In the genomic region with DNA sequence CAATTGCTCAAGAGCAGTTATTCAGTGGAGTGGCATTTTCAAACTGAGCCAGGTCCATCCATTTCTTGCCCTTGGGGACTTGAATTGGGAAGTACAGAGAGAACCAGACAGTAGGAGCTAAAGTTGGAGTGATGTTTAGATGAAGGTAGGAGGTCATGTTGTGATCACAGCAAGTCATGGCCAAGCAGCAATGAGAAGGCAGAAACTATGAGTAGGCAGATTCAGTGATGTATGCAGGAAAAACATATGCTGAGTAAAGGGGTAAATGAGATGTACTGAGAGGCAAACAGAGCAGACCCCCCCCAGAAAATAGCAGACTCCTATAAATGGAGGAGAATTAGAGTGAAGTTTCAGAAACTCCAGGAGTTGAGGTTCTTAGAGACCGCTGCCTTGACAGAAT, we compare ENCODE assay signal across 25 cellular contexts.
"Had no signal": no experiment of that assay in that cellular context is flagged by ENCODE, and none has a peak within 500 bp of the region (broad histone marks: within the 10 kb centered on the region; RNA-seq: fewer than 3 reads in every experiment).

No MANE protein-coding gene starts in this region.

- H3K4me2 ChIP-seq: hepatocyte, neural progenitor cell, smooth muscle cell had no signal

- H3K9ac ChIP-seq: neural progenitor cell had no signal

- H2AFZ ChIP-seq: hepatocyte, neural progenitor cell had no signal

- H3K4me1 ChIP-seq: left ventricle myocardium inferior, right atrium auricular region, right lobe of liver, upper lobe of right lung had no signal

- H3K79me2 ChIP-seq: hepatocyte had no signal

- H3K27me3 ChIP-seq: hepatocyte, neural progenitor cell, neutrophil, ovary, right atrium auricular region, right lobe of liver, thyroid gland, transverse colon, upper lobe of right lung had no signal

- H3K9me3 ChIP-seq: left ventricle myocardium inferior, neutrophil, ovary, right atrium auricular region, right lobe of liver, thyroid gland, transverse colon, upper lobe of right lung had no signal

- DNase-seq: islet precursor cell; left ventricle myocardium inferior; mesendoderm; naive B cell; natural killer cell; nephron progenitor cell; ovary; right lobe of liver; stimulated activated CD4-positive, alpha-beta T cell treated with anti-CD3 and anti-CD28 coated beads, Interleukin-1b, Interleukin-23, amount 100 ng/mL, for 48 hours; stimulated activated CD4-positive, alpha-beta T cell treated with anti-CD3 and anti-CD28 coated beads, Interleukin-2, amount 100 ng/mL, for 48 hours; stimulated activated CD4-positive, alpha-beta T cell treated with anti-CD3 and anti-CD28 coated beads, Interleukin-4, amount 100 ng/mL, for 4 hours; stimulated activated CD8-positive, alpha-beta memory T cell treated with anti-CD3 and anti-CD28 coated beads, Interleukin-4, amount 100 ng/mL, for 48 hours; stimulated activated naive CD4-positive, alpha-beta T cell treated with Interleukin-2 at 50 U/mL for 16 hours; stimulated activated naive CD8-positive, alpha-beta T cell treated with anti-CD3 and anti-CD28 coated beads, Interleukin-15, amount 100 ng/mL, for 72 hours; substantia nigra; thyroid gland; transverse colon; upper lobe of right lung had no signal

- H3K36me3 ChIP-seq: left ventricle myocardium inferior, neural progenitor cell, neutrophil, ovary, right atrium auricular region, right lobe of liver, thyroid gland, transverse colon, upper lobe of right lung had no signal

- H3K27ac ChIP-seq: hepatocyte, left ventricle myocardium inferior, neural progenitor cell, neutrophil, ovary, right atrium auricular region, right lobe of liver, thyroid gland, transverse colon, upper lobe of right lung had no signal

- ATAC-seq: natural killer cell; right lobe of liver; stimulated activated memory B cell treated with anti-CD40 and anti-IgM and Interleukin-4, amounts not matched to agents 10 μg/mL and 1 μg/mL and 100 μg/mL, for 72 hours; stimulated activated naive CD8-positive, alpha-beta T cell treated with anti-CD3 and anti-CD28 coated beads, Interleukin-15, amount 100 ng/mL, for 72 hours; upper lobe of right lung had no signal

- H3K4me3 ChIP-seq: hepatocyte, left ventricle myocardium inferior, lung, neural progenitor cell, ovary, right atrium auricular region, right lobe of liver, smooth muscle cell, thyroid gland, transverse colon, upper lobe of right lung had no signal
